1 cellular context compared by ENCODE assay signal in the genomic region with DNA sequence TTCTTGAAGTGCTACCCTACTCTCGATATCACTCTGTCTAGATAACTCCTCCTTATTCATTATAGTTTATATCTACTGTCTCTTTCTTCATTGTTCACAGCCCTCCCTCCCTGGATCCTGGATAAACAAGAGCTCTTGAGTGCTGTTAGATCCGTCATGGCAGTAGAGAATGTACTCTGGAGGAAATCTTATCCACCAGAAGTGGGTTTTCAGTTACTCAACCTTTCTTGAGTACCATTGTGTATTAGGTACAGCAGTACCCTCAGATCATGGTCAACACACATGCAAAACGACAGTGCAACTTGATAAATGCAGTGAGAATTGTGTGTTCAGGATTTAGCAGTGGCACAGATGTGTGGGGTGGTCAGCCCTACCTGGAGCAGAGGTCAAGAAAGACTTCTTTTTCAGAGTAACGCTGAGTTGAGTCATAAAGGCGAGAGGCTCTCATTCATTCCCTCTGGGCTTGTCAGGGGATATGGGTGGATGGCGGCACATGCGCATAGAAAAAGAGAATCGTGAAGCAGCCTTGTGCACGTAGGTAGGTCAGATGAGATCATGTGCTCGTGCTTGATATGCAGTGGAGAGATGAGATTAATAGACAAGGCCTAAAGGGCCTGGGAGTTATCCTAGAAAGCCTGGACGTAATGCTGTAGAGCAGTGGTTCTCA.
A peak's percentile ranks its signal among the peaks of the same experiment; 100 is the strongest.
TF ChIP-seq lines count a peak whose summit lies in the region.

No MANE protein-coding gene starts in this region.

TF ChIP-seq in HCT116, 20 proteins besides CTCF, POLR2A, EP300 and RAD21 (continued from another document):
- TF ChIP-seq REST (IDR thresholded peaks at IDR 0.05; ENCODE audit: low read depth) (no peak), ZFX (IDR thresholded peaks at IDR 0.05) (no peak), ZNF274 (IDR thresholded peaks at IDR 0.05; ENCODE audit: low read depth, low read length) (no peak), POLR2AphosphoS5 (IDR thresholded peaks at IDR 0.05; ENCODE audit: low read depth, low read length) (peak; percentile 27; the same call in 1 of the 2 replicates), CBX3 (IDR thresholded peaks at IDR 0.05; ENCODE audit: low read depth) (0 out of 2 replicates have a peak, but pooled peaks have one; percentile 41), EZH2 (IDR thresholded peaks at IDR 0.05) (no peak), SP1 (IDR thresholded peaks at IDR 0.05; ENCODE audit: low read depth) (peak; percentile 60), EGR1 (IDR thresholded peaks at IDR 0.05; ENCODE audit: low read depth) (no peak), ATF3 (IDR thresholded peaks at IDR 0.05) (no peak), SIN3A (IDR thresholded peaks at IDR 0.05; ENCODE audit: low read depth) (0 out of 2 replicates have a peak, but pooled peaks have one; percentile 43)
- TF ChIP-seq, protein P1, sequence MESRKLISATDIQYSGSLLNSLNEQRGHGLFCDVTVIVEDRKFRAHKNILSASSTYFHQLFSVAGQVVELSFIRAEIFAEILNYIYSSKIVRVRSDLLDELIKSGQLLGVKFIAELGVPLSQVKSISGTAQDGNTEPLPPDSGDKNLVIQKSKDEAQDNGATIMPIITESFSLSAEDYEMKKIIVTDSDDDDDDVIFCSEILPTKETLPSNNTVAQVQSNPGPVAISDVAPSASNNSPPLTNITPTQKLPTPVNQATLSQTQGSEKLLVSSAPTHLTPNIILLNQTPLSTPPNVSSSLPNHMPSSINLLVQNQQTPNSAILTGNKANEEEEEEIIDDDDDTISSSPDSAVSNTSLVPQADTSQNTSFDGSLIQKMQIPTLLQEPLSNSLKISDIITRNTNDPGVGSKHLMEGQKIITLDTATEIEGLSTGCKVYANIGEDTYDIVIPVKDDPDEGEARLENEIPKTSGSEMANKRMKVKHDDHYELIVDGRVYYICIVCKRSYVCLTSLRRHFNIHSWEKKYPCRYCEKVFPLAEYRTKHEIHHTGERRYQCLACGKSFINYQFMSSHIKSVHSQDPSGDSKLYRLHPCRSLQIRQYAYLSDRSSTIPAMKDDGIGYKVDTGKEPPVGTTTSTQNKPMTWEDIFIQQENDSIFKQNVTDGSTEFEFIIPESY (IDR thresholded peaks at IDR 0.05; ENCODE audit: extremely low read depth, insufficient replicate concordance, low read length), result no peak
- TF ChIP-seq, protein P2, sequence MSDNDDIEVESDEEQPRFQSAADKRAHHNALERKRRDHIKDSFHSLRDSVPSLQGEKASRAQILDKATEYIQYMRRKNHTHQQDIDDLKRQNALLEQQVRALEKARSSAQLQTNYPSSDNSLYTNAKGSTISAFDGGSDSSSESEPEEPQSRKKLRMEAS (IDR thresholded peaks at IDR 0.05), result peak; percentile 70; the same call in 1 of the 2 replicates
